ENCODE assay signal across 18 cellular contexts in genomic region chr15:93070901-93071300, GRCh38. TPM values are rescaled to one million over a fixed set of nuclear protein-coding genes. Genes with fewer than 3 reads are reported as not detected.
A peak's percentile ranks its signal among the peaks of the same experiment; 100 is the strongest.
DNase-seq lines count a peak whose midpoint lies in the region; ATAC-seq, FAIRE-seq and TF ChIP-seq lines count a peak whose summit lies in the region.
"Had no signal": no experiment of that assay in that cellular context is flagged by ENCODE, and none has a peak within 500 bp of the region (broad histone marks: within the 10 kb centered on the region; RNA-seq: fewer than 3 reads in every experiment).

No MANE protein-coding gene starts in this region.

- H3K4me3 Mint-ChIP-seq in H9, result peak overlapping the region; percentile 87 to 98
- peak overlapping the region; percentile 96 for H3K4me3 Mint-ChIP-seq in chondrocyte (ENCODE audit: unreplicated experiment)
- H3K4me3 Mint-ChIP-seq: activated B cell treated with CpG ODN at 0.5 μM for 24 hours had no signal

- H3K36me3 Mint-ChIP-seq in H9 (ENCODE audit: insufficient read depth in 1 of 3, low read depth in 3 of 3) (peaks cover 19 to 56% (median 28%) of the 10 kb centered on the region in 3 experiments), chondrocyte (ENCODE audit: low read depth) (peaks cover 2% of the 10 kb centered on the region)
- H3K36me3 Mint-ChIP-seq: activated naive CD8-positive, alpha-beta T cell had no signal

- no peaks in the 10 kb centered on the region for H4K20me1 ChIP-seq in H9 (ENCODE audit: control insufficient read depth, insufficient read depth, insufficient read length)

- peak overlapping the region; percentile 65 for H3K4me3 ChIP-seq in lower lobe of right lung
- peak overlapping the region in 4 of 7 experiments; percentile 48 to 65 (median 60) for H3K4me3 ChIP-seq in skin epidermis

- intact Hi-C loops in lower lobe of right lung (cut with DNase I), result no loop called here

- no peak overlapping the region for H3K23ac ChIP-seq in H9 (ENCODE audit: insufficient read length, low read depth, low read length)

- H3K14ac ChIP-seq in H9 (ENCODE audit: insufficient read depth, low read length), result no peak overlapping the region

- no peak overlapping the region for H2BK15ac ChIP-seq in H9 (ENCODE audit: low read depth, low read length)

- no peak overlapping the region for H2AFZ ChIP-seq in H9 (ENCODE audit: low read length)

- no peak overlapping the region for H3K4ac ChIP-seq in H9 (ENCODE audit: low read depth, low read length)

- H4K5ac ChIP-seq in H9 (ENCODE audit: insufficient read length, low read depth, low read length), result no peak overlapping the region

- peaks cover 19% of the 10 kb centered on the region for H3K23me2 ChIP-seq in H9 (ENCODE audit: insufficient read length, low read depth, low read length, poor library complexity, severe bottlenecking)

- H3K9ac ChIP-seq in H9 (ENCODE audit: extremely low read depth, insufficient read length, low read length), result no peak overlapping the region

- H2BK12ac ChIP-seq in H9 (ENCODE audit: insufficient read length, low read depth, low read length), result no peak overlapping the region

- H3K27me3 ChIP-seq in H9 (ENCODE audit: insufficient read depth, low read length) (no peaks in the 10 kb centered on the region; the same call in 1 of the 2 replicates), lower lobe of right lung (ENCODE audit: low read depth) (peaks cover 39% of the 10 kb centered on the region)

- H2BK120ac ChIP-seq in H9 (ENCODE audit: low read depth, low read length, poor library complexity, severe bottlenecking), result no peak overlapping the region

- FAIRE-seq in GM12891 (lab: Jason Lieb, UNC), result no peak
- FAIRE-seq: H54 had no signal

- no peak overlapping the region for H3K56ac ChIP-seq in H9 (ENCODE audit: insufficient read length, low read depth, low read length)

- no peak overlapping the region for H4K91ac ChIP-seq in H9 (ENCODE audit: insufficient read length, low read depth, low read length)

- WGBS in H9 (ENCODE audit: extremely low coverage, insufficient read length, low lambda C conversion rate), result no CpG with 5 or more reads among the region's 4 CpGs

- H2AK5ac ChIP-seq in H9 (ENCODE audit: insufficient read length, low read length), result no peak overlapping the region

- no peak overlapping the region for H4K8ac ChIP-seq in H9 (replicated peaks; ENCODE audit: insufficient read length, low read depth, low read length)

- no peaks in the 10 kb centered on the region for H3K9me3 ChIP-seq in H9 (ENCODE audit: control insufficient read depth, low read depth, low read length)
- H3K9me3 ChIP-seq in lower lobe of right lung, result no peaks in the 10 kb centered on the region

- no peak overlapping the region for H2BK5ac ChIP-seq in H9 (ENCODE audit: insufficient read length, low read length)

- H3K9me3 Mint-ChIP-seq in H9, result no peaks in the 10 kb centered on the region; a peak in 1 of 5 replicates
- H3K9me3 Mint-ChIP-seq in chondrocyte (ENCODE audit: low read depth), result no peaks in the 10 kb centered on the region
- H3K9me3 Mint-ChIP-seq: activated B cell treated with CpG ODN at 0.5 μM for 24 hours had no signal

- peaks cover 65 to 73% of the 10 kb centered on the region in 2 experiments for H3K4me1 Mint-ChIP-seq in H9
- H3K4me1 Mint-ChIP-seq in chondrocyte (ENCODE audit: low read depth), result peaks cover 56% of the 10 kb centered on the region

- H3K27me3 Mint-ChIP-seq in H9 (ENCODE audit: low read depth) (peaks cover 24% of the 10 kb centered on the region), chondrocyte (ENCODE audit: low read depth) (no peaks in the 10 kb centered on the region)

- H2BK20ac ChIP-seq in H9 (ENCODE audit: low read depth, low read length, poor library complexity, severe bottlenecking), result no peak overlapping the region

- H3K4me1 ChIP-seq in H9 (ENCODE audit: insufficient read depth, low read length), result peaks cover 8% of the 10 kb centered on the region; the same call in 1 of the 2 replicates
- peaks cover 15% of the 10 kb centered on the region for H3K4me1 ChIP-seq in lower lobe of right lung

- no peak overlapping the region for H3K18ac ChIP-seq in H9 (ENCODE audit: insufficient read length, low read depth, low read length)

- peak overlapping the region; percentile 52 for H3K4me2 ChIP-seq in H9 (ENCODE audit: insufficient read depth, insufficient read length, low read length)

- H3K27ac ChIP-seq in H9 (ENCODE audit: insufficient read length, low read depth, low read length) (no peak overlapping the region), lower lobe of right lung (no peak overlapping the region), skin epidermis (peak overlapping the region in 8 of 21 experiments; percentile 73 to 89 (median 84))

- ATAC-seq in lower lobe of right lung, result no peak
- ATAC-seq: left colon had no signal

- peak overlapping the region; percentile 13 to 99 (median 96); a peak in 5 of 7 replicates for H3K27ac Mint-ChIP-seq in H9
- H3K27ac Mint-ChIP-seq in chondrocyte (ENCODE audit: unreplicated experiment), result no peak overlapping the region
- H3K27ac Mint-ChIP-seq: activated B cell treated with CpG ODN at 0.5 μM for 24 hours; activated naive CD8-positive, alpha-beta T cell had no signal

- TF ChIP-seq CTCF in H9 (conservative IDR thresholded peaks at IDR 0.05), result no peak
- TF ChIP-seq CTCF in chondrocyte (IDR thresholded peaks at IDR 0.05), result no peak
- no peak for TF ChIP-seq CTCF in lower lobe of right lung (IDR thresholded peaks at IDR 0.05)

- peaks cover 22% of the 10 kb centered on the region; the same call in 1 of the 2 replicates for H3K79me2 ChIP-seq in H9 (ENCODE audit: insufficient read depth, low read length)

- H3K79me1 ChIP-seq in H9 (ENCODE audit: insufficient read depth, low read depth, low read length, poor library complexity, severe bottlenecking), result peaks cover 5% of the 10 kb centered on the region

- no peak overlapping the region for H3T11ph ChIP-seq in H9 (ENCODE audit: low read length)

- DNase-seq in H9, result no peak
- no peak for DNase-seq in chondrocyte (ENCODE audit: low spot score)
- no peak for DNase-seq in lower lobe of right lung
- no peak for DNase-seq in OCI-M1 (lab: John Stamatoyannopoulos, UW)
- DNase-seq in iPS-NIHi11 (ENCODE audit: low spot score), result no peak
- no peak for DNase-seq in GM12891 (ENCODE audit: insufficient read length, low spot score)
- no peak for DNase-seq in NCI-H2171 treated with DMSO at 0.1 percent for 48 hours (lab: John Stamatoyannopoulos, UW)
- DNase-seq: activated B cell treated with CpG ODN at 0.5 μM for 24 hours; activated CD8-positive, alpha-beta memory T cell treated with anti-CD3 and anti-CD28 coated beads, Interleukin-2, amount 50 U/mL, for 48 hours; dermis blood vessel endothelial cell; left colon; MV-4-11; stimulated activated CD4-positive, alpha-beta T cell treated with anti-CD3 and anti-CD28 coated beads, Interleukin-2, amount 100 ng/mL, for 24 hours; SW 1271 had no signal

- no peaks in the 10 kb centered on the region for H3K36me3 ChIP-seq in lower lobe of right lung

- TF ChIP-seq POLR2A in GM12891 (IDR thresholded peaks at IDR 0.05; ENCODE audit: low read depth, low read length), result no peak

TF ChIP-seq in GM12891, 5 proteins besides CTCF, POLR2A, EP300 and RAD21:
- TF ChIP-seq PAX5 (IDR thresholded peaks at IDR 0.05; ENCODE audit: insufficient read depth, low read length, severe bottlenecking) (no peak), TAF1 (IDR thresholded peaks at IDR 0.05; ENCODE audit: low read depth, low read length) (no peak), POU2F2 (IDR thresholded peaks at IDR 0.05; ENCODE audit: low read depth, low read length) (no peak), POLR2AphosphoS5 (IDR thresholded peaks at IDR 0.05; ENCODE audit: low read depth, low read length) (no peak), SPI1 (IDR thresholded peaks at IDR 0.05; ENCODE audit: low read depth, low read length) (no peak)

RNA-seq across cellular contexts. Expression of gene RGMA, which starts 18.1 kb away (rescaled TPM):
- 39.8 and 41.4 TPM in 2 replicates for total RNA-seq in H9 (2021)
- total RNA-seq in chondrocyte, result 13.0 to 26.2 TPM (median 15.6 TPM) in 3 replicates
- total RNA-seq in lower lobe of right lung, result 9.7 TPM
- polyA plus RNA-seq in GM12891 (2012; ENCODE audit: low read depth, missing spikeins), result not detected
- total RNA-seq: activated B cell treated with CpG ODN at 0.5 μM for 24 hours, HT-29 had no signal
